ENCODE assay signal across 9 cellular contexts in genomic region chr20:23143098-23143497, GRCh38. TPM values are rescaled to one million over a fixed set of nuclear protein-coding genes. Genes with fewer than 3 reads are reported as not detected.
DNase-seq lines count a peak whose midpoint lies in the region; ATAC-seq, FAIRE-seq and TF ChIP-seq lines count a peak whose summit lies in the region.
"Had no signal": no experiment of that assay in that cellular context is flagged by ENCODE, and none has a peak within 500 bp of the region (broad histone marks: within the 10 kb centered on the region; RNA-seq: fewer than 3 reads in every experiment).

No MANE protein-coding gene starts in this region.

- H3K79me1 ChIP-seq in neuronal stem cell (ENCODE audit: low read depth, low read length), result no peaks in the 10 kb centered on the region

- no peaks in the 10 kb centered on the region for H3K9me1 ChIP-seq in endothelial cell of umbilical vein (replicated peaks; ENCODE audit: control insufficient read depth, extremely low read depth, insufficient read depth, low read length)

- TF ChIP-seq CTCF in endothelial cell of umbilical vein (IDR thresholded peaks at IDR 0.05; ENCODE audit: extremely low read depth in 1 of 2, insufficient read depth in 1 of 2, low read depth in 1 of 2, low read length in 2 of 2) (no peak), neural progenitor cell (IDR thresholded peaks at IDR 0.05) (no peak)

- H3K9me3 ChIP-seq in endothelial cell of umbilical vein (replicated peaks; ENCODE audit: control insufficient read depth, insufficient read depth, low read length) (no peaks in the 10 kb centered on the region), neuronal stem cell (replicated peaks in 1 of 2; ENCODE audit: control insufficient read depth in 2 of 2, insufficient read depth in 1 of 2, low read depth in 1 of 2, low read length in 2 of 2) (peaks cover 0 to 2% of the 10 kb centered on the region in 2 donors), neural progenitor cell (ENCODE audit: low read depth) (no peaks in the 10 kb centered on the region)

- dilution Hi-C loops in endothelial cell of umbilical vein (cut with MboI; ENCODE audit: extremely low pct_ligation_motif_present, low sequenced_read_pairs), result no loop called here

- H4K20me1 ChIP-seq in endothelial cell of umbilical vein (replicated peaks; ENCODE audit: control insufficient read depth, extremely low read depth, insufficient read depth, low read length), result no peaks in the 10 kb centered on the region
- H4K20me1 ChIP-seq in neural progenitor cell (ENCODE audit: low read depth), result no peaks in the 10 kb centered on the region

- FAIRE-seq in H54 (lab: Jason Lieb, UNC) (peak; percentile 27), endothelial cell of umbilical vein (lab: Jason Lieb, UNC) (peak; percentile 100)
- FAIRE-seq: frontal cortex had no signal

- no peak overlapping the region for H2BK12ac ChIP-seq in neuronal stem cell (ENCODE audit: low read length)

- no peak overlapping the region for H2BK15ac ChIP-seq in neuronal stem cell (ENCODE audit: low read length)

- H2AFZ ChIP-seq in endothelial cell of umbilical vein (ENCODE audit: low read depth, low read length) (no peak overlapping the region), neuronal stem cell (ENCODE audit: low read length) (peak overlapping the region; percentile 57), neural progenitor cell (replicated peaks) (no peak overlapping the region)

- no peak overlapping the region for H3K23ac ChIP-seq in neuronal stem cell (ENCODE audit: low read depth, low read length, poor library complexity)

- no peaks in the 10 kb centered on the region for H3K27me3 ChIP-seq in endothelial cell of umbilical vein (ENCODE audit: control insufficient read depth in 2 of 2, insufficient read depth in 2 of 2, low read length in 2 of 2)
- H3K27me3 ChIP-seq in neuronal stem cell (ENCODE audit: control insufficient read depth in 3 of 3, insufficient read depth in 3 of 3, low read depth in 1 of 3, low read length in 3 of 3), result no peaks in the 10 kb centered on the region
- no peaks in the 10 kb centered on the region for H3K27me3 ChIP-seq in neural progenitor cell

- CTCF ChIA-PET in endothelial cell of umbilical vein (lab: Charles Lee), result interaction anchor here (1.0 to 4.4 kb wide), 14 partner anchors 11 to 452 kb away, joined by 3 to 26 read pairs (median 6); no protein-coding TSS in a partner anchor

- H3F3A ChIP-seq in neural progenitor cell (ENCODE audit: low read depth), result no peaks in the 10 kb centered on the region

- intact Hi-C loops in endothelial cell of umbilical vein (cut with micrococcal nuclease), result no loop called here

- no peak overlapping the region for H3K14ac ChIP-seq in neuronal stem cell (ENCODE audit: low read length)

- H3K4me2 ChIP-seq in endothelial cell of umbilical vein (ENCODE audit: insufficient read depth, low read length), result peak overlapping the region; percentile 37
- H3K4me2 ChIP-seq in neuronal stem cell (ENCODE audit: insufficient read depth, low read length, poor library complexity, severe bottlenecking), result no peak overlapping the region
- no peak overlapping the region for H3K4me2 ChIP-seq in neural progenitor cell

- no CpG with 5 or more reads among the region's 5 CpGs for WGBS in neuronal stem cell (ENCODE audit: extremely low coverage in 2 of 2, insufficient read length in 2 of 2, insufficient replicate concordance in 1 of 2), 2 donors

- peaks cover 77% of the 10 kb centered on the region for H3K4me1 ChIP-seq in endothelial cell of umbilical vein (ENCODE audit: control insufficient read depth, extremely low read depth, insufficient read depth, low read length)
- peaks cover 0 to 5% of the 10 kb centered on the region in 2 donors for H3K4me1 ChIP-seq in neuronal stem cell (ENCODE audit: control insufficient read depth in 2 of 2, insufficient read depth in 1 of 2, low read depth in 1 of 2, low read length in 2 of 2)
- H3K4me1 ChIP-seq in neural progenitor cell, result no peaks in the 10 kb centered on the region

- H3K36me3 ChIP-seq in endothelial cell of umbilical vein (ENCODE audit: control insufficient read depth in 2 of 2, extremely low read depth in 1 of 2, insufficient read depth in 2 of 2, low read length in 2 of 2) (no peaks in the 10 kb centered on the region), neuronal stem cell (replicated peaks in 1 of 2; ENCODE audit: control insufficient read depth in 2 of 2, insufficient read depth in 2 of 2, low read length in 2 of 2) (no peaks in the 10 kb centered on the region), neural progenitor cell (no peaks in the 10 kb centered on the region)

- no peak overlapping the region for H3K27ac Mint-ChIP-seq in neural progenitor cell

- ATAC-seq in GM19467 (IDR thresholded peaks at IDR 0.05; ENCODE audit: unreplicated experiment), result no peak

- H3K36me3 Mint-ChIP-seq in neural progenitor cell, result no peaks in the 10 kb centered on the region

- H3K4me3 ChIP-seq in endothelial cell of umbilical vein (replicated peaks in 1 of 3; ENCODE audit: insufficient read depth in 1 of 3, low read depth in 1 of 3, low read length in 3 of 3) (no peak overlapping the region), neuronal stem cell (ENCODE audit: low read length in 2 of 2) (no peak overlapping the region), neural progenitor cell (no peak overlapping the region)

- H4K91ac ChIP-seq in neuronal stem cell (ENCODE audit: low read depth, low read length, poor library complexity), result no peak overlapping the region

- TF ChIP-seq POLR2A in H54 (IDR thresholded peaks at IDR 0.05; ENCODE audit: low read depth, low read length) (no peak), endothelial cell of umbilical vein (IDR thresholded peaks at IDR 0.05; ENCODE audit: low read depth, low read length) (no peak)

- H2BK120ac ChIP-seq in neuronal stem cell (ENCODE audit: low read depth, low read length), result no peak overlapping the region

- H3K27ac ChIP-seq in endothelial cell of umbilical vein (ENCODE audit: insufficient read depth, low read depth, low read length) (peak overlapping the region; percentile 88), neuronal stem cell (replicated peaks; ENCODE audit: low read length) (no peak overlapping the region), neural progenitor cell (no peak overlapping the region)

- no peak overlapping the region for H3K4ac ChIP-seq in neuronal stem cell (ENCODE audit: low read length)

- peaks cover 23% of the 10 kb centered on the region for H3K4me1 Mint-ChIP-seq in neural progenitor cell

- H3K27me3 Mint-ChIP-seq in neural progenitor cell (ENCODE audit: insufficient read depth, low read depth), result peaks cover 14% of the 10 kb centered on the region

- H4K8ac ChIP-seq in neuronal stem cell (ENCODE audit: low read depth, low read length), result no peak overlapping the region

- peak overlapping the region; percentile 35 for H3K9ac ChIP-seq in endothelial cell of umbilical vein (replicated peaks; ENCODE audit: extremely low read depth, insufficient read depth, low read length)
- no peak overlapping the region for H3K9ac ChIP-seq in neuronal stem cell (ENCODE audit: low read depth, low read length, poor library complexity)
- no peak overlapping the region for H3K9ac ChIP-seq in neural progenitor cell

- H3K79me2 ChIP-seq in endothelial cell of umbilical vein (ENCODE audit: control insufficient read depth, insufficient read depth, low read length) (no peaks in the 10 kb centered on the region), neural progenitor cell (ENCODE audit: low read depth) (no peaks in the 10 kb centered on the region)

- peaks cover 6% of the 10 kb centered on the region for H3K9me3 Mint-ChIP-seq in neural progenitor cell

- BruUV-seq in endothelial cell of umbilical vein (replicated peaks; lab: Mats Ljungman, UMichigan), result no TSS peak

- H3K18ac ChIP-seq in neuronal stem cell (ENCODE audit: low read length), result no peak overlapping the region

- H3K4me3 Mint-ChIP-seq in neural progenitor cell, result no peak overlapping the region

- POLR2A ChIA-PET in endothelial cell of umbilical vein (lab: Charles Lee), result interaction anchor here (0.6 to 1.0 kb wide), 2 partner anchors 60 to 240 kb away, joined by 3 to 9 read pairs; no protein-coding TSS in a partner anchor

- DNase-seq in H54 (ENCODE audit: insufficient read length, low spot score) (peak; percentile 74), RPMI8226 (peak; percentile 24), endothelial cell of umbilical vein (ENCODE audit: low read depth, low spot score) (peak; percentile 94), neuronal stem cell (ENCODE audit: low spot score) (no peak), NCI-H524 treated with DMSO at 0.1 percent for 48 hours (lab: John Stamatoyannopoulos, UW) (no peak), germinal center (ENCODE audit: low spot score) (no peak), neural progenitor cell (ENCODE audit: low spot score) (no peak)

- no peak overlapping the region for H2AK5ac ChIP-seq in neuronal stem cell (ENCODE audit: low read depth, low read length)

- H2BK5ac ChIP-seq in neuronal stem cell (ENCODE audit: low read length), result no peak overlapping the region

TF ChIP-seq in endothelial cell of umbilical vein, 7 proteins besides CTCF, POLR2A, EP300 and RAD21:
- TF ChIP-seq JUN (IDR thresholded peaks at IDR 0.05; ENCODE audit: borderline replicate concordance, insufficient read depth, insufficient read length, low read depth) (peak; percentile 93), EZH2 (IDR thresholded peaks at IDR 0.05; ENCODE audit: borderline replicate concordance, low read depth, low read length, severe bottlenecking) (no peak), FOS (IDR thresholded peaks at IDR 0.05; ENCODE audit: borderline replicate concordance, insufficient read depth, low read length) (peak; percentile 99), MYC (IDR thresholded peaks at IDR 0.05; ENCODE audit: low read depth, low read length) (peak; percentile 11), GATA2 (IDR thresholded peaks at IDR 0.05; ENCODE audit: insufficient read depth, insufficient read length, low read depth, low read length) (peak; percentile 50), POLR2AphosphoS5 (IDR thresholded peaks at IDR 0.05; ENCODE audit: insufficient read depth, low read depth, low read length) (peak; percentile 64)
- TF ChIP-seq, protein P1, sequence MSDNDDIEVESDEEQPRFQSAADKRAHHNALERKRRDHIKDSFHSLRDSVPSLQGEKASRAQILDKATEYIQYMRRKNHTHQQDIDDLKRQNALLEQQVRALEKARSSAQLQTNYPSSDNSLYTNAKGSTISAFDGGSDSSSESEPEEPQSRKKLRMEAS (IDR thresholded peaks at IDR 0.05; ENCODE audit: insufficient read depth, insufficient read length), result no peak

RNA-seq across cellular contexts. Expression of gene CD93, which starts 57.0 kb away (rescaled TPM):
- total RNA-seq in endothelial cell of umbilical vein (346 and 413 TPM in 2 replicates), neural progenitor cell (ENCODE audit: low replicate concordance) (not detected in 2 replicates)
- 180 and 182 TPM in 2 replicates for polyA plus RNA-seq in endothelial cell of umbilical vein
- 161 TPM in 2 replicates for polyA plus RNA-seq in endothelial cell of umbilical vein (2011; cell fraction: cytosol; rRNA removed)
- polyA plus RNA-seq in endothelial cell of umbilical vein (2011; cell fraction: nucleus; rRNA removed), result 223 and 228 TPM in 2 replicates
- polyA plus RNA-seq in endothelial cell of umbilical vein (2012), result 238 and 281 TPM in 2 replicates
- polyA minus RNA-seq in endothelial cell of umbilical vein, result 380 and 445 TPM in 2 replicates
- not detected for polyA minus RNA-seq in endothelial cell of umbilical vein (2011; cell fraction: cytosol; rRNA and poly(A)+ RNA removed)
- polyA minus RNA-seq in endothelial cell of umbilical vein (2011; cell fraction: nucleus; rRNA and poly(A)+ RNA removed), result 156 and 158 TPM in 2 replicates
- polyA plus RNA-seq in neuronal stem cell (2013, experiment 1 of 2), result under 0.01 TPM
- 0.01 TPM for polyA plus RNA-seq in neuronal stem cell (2013, experiment 2 of 2)

Comparison
In these comparisons a context has a peak if more than half of its experiments do, and no peak if none do; other contexts are left out.
1. DNase-seq: peak in H54 (single experiment), RPMI8226 (single experiment) and endothelial cell of umbilical vein (single experiment); none in neuronal stem cell (single experiment), NCI-H524 treated with DMSO at 0.1 percent for 48 hours (single experiment), germinal center (single experiment) and neural progenitor cell (single experiment).
2. RNA of gene CD93, which starts 57.0 kb away (total RNA-seq): 346 to 413 TPM in endothelial cell of umbilical vein; not detected in neural progenitor cell; every median in the first group is over 100 times any median in the second.